Comparison of ENCODE assay signal across 1 cellular context in genomic region chr2:190358655-190359448, GRCh38.
TF ChIP-seq lines count a peak whose summit lies in the region.
"Not testable (repeated sequence)": the region's sequence is repeated elsewhere in the genome, so short reads cannot be mapped to it uniquely, and the experiment has no call there.

No MANE protein-coding gene starts in this region.

TF ChIP-seq in HepG2, 621 proteins besides CTCF, POLR2A, EP300 and RAD21:
- not testable (repeated sequence) for TF ChIP-seq NR2F6 (IDR thresholded peaks at IDR 0.05)
- TF ChIP-seq NR2F6 (CRISPR knock-in tag; IDR thresholded peaks at IDR 0.05) (0 out of 2 replicates have a peak, but pooled peaks have one; percentile 4), ZNF770 (CRISPR knock-in tag; IDR thresholded peaks at IDR 0.05) (peak; percentile 56; the same call in 1 of the 2 replicates), ZFY (CRISPR knock-in tag; IDR thresholded peaks at IDR 0.05) (0 out of 2 replicates have a peak, but pooled peaks have one; percentile 3), ZSCAN21 (CRISPR knock-in tag; IDR thresholded peaks at IDR 0.05; ENCODE audit: borderline replicate concordance) (0 out of 2 replicates have a peak, but pooled peaks have one; percentile 57)
- TF ChIP-seq, protein P1, sequence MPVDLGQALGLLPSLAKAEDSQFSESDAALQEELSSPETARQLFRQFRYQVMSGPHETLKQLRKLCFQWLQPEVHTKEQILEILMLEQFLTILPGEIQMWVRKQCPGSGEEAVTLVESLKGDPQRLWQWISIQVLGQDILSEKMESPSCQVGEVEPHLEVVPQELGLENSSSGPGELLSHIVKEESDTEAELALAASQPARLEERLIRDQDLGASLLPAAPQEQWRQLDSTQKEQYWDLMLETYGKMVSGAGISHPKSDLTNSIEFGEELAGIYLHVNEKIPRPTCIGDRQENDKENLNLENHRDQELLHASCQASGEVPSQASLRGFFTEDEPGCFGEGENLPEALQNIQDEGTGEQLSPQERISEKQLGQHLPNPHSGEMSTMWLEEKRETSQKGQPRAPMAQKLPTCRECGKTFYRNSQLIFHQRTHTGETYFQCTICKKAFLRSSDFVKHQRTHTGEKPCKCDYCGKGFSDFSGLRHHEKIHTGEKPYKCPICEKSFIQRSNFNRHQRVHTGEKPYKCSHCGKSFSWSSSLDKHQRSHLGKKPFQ (CRISPR knock-in tag; IDR thresholded peaks at IDR 0.05; ENCODE audit: insufficient replicate concordance), result peak; percentile 95
TF ChIP-seq in HepG2: peak in this region for 5; not testable (repeated sequence) for 616.
